In genomic region chr1:112312879-112313278, GRCh38 we compare ENCODE assay signal across 32 cellular contexts.
"Had no signal": no experiment of that assay in that cellular context is flagged by ENCODE, and none has a peak within 500 bp of the region (broad histone marks: within the 10 kb centered on the region; RNA-seq: fewer than 3 reads in every experiment).

No MANE protein-coding gene starts in this region.

- H3K4me1 ChIP-seq: colonic mucosa, foreskin keratinocyte, gastrocnemius medialis had no signal

- DNase-seq: activated CD4-positive, alpha-beta memory T cell treated with anti-CD3 and anti-CD28 coated beads, Interleukin-2, amount 10 ng/mL, durations not matched to agents 7 days and 5 days; activated CD4-positive, alpha-beta T cell treated with anti-CD3 and anti-CD28 coated beads for 1 hour; activated CD4-positive, alpha-beta T cell treated with anti-CD3 and anti-CD28 coated beads for 4 hours; activated CD4-positive, alpha-beta T cell treated with anti-CD3 and anti-CD28 coated beads, Interleukin-2, amount 10 ng/mL, durations not matched to agents 7 days and 5 days; activated CD4-positive, alpha-beta T cell treated with anti-CD3 and anti-CD28 coated beads, Interleukin-2, amount 50 U/mL, for 4 hours; activated CD8-positive, alpha-beta memory T cell treated with anti-CD3 and anti-CD28 coated beads, Interleukin-2, amount 50 U/mL, for 48 hours; activated gamma-delta T cell; activated naive CD4-positive, alpha-beta T cell; activated naive CD4-positive, alpha-beta T cell treated with anti-CD3 and anti-CD28 coated beads, Interleukin-2, amount 10 ng/mL, durations not matched to agents 7 days and 5 days; activated naive CD8-positive, alpha-beta T cell treated with anti-CD3 and anti-CD28 coated beads, Interleukin-2, amount 10 ng/mL, durations not matched to agents 7 days and 5 days; activated T-cell treated with anti-CD3 and anti-CD28 coated beads for 4 hours; activated T-cell treated with anti-CD3 and anti-CD28 coated beads, Interleukin-2, amount 50 U/mL, for 24 hours; activated T-cell treated with anti-CD3 and anti-CD28 coated beads, Interleukin-2, amount 50 U/mL, for 72 hours; brain microvascular endothelial cell; colonic mucosa; dorsolateral prefrontal cortex; effector memory CD4-positive, alpha-beta T cell; erythroblast; foreskin keratinocyte; gastrocnemius medialis; glutamatergic neuron; heart left ventricle; T-helper 1 cell; T-helper 17 cell; T1000 had no signal

- H3K9me3 Mint-ChIP-seq: activated CD4-positive, alpha-beta memory T cell treated with anti-CD3 and anti-CD28 coated beads, Interleukin-2, amount 10 ng/mL, durations not matched to agents 7 days and 5 days; activated CD4-positive, alpha-beta T cell treated with anti-CD3 and anti-CD28 coated beads, Interleukin-2, amount 10 ng/mL, durations not matched to agents 7 days and 5 days; activated naive CD4-positive, alpha-beta T cell treated with anti-CD3 and anti-CD28 coated beads, Interleukin-2, amount 10 ng/mL, durations not matched to agents 7 days and 5 days; activated naive CD4-positive, alpha-beta T cell treated with anti-CD3 and anti-CD28 coated beads, Interleukin-2, amount 50 U/mL, for 72 hours; activated naive CD8-positive, alpha-beta T cell treated with anti-CD3 and anti-CD28 coated beads, Interleukin-2, amount 10 ng/mL, durations not matched to agents 7 days and 5 days; activated T-cell treated with anti-CD3 and anti-CD28 coated beads, Interleukin-2, amount 50 U/mL, for 24 hours; activated T-cell treated with anti-CD3 and anti-CD28 coated beads, Interleukin-2, amount 50 U/mL, for 72 hours; central memory CD8-positive, alpha-beta T cell; dendritic cell treated with granulocyte-macrophage colony-stimulating factor and Interleukin-4, amounts not matched to agents 40 ng/mL and 50 ng/mL, for 4 days; T-helper 2 cell treated with Interferon-gamma antibody and Interleukin-4, amounts not matched to agents 5 μg/mL and 100 μg/mL, for 36 hours had no signal

- H3K36me3 ChIP-seq: ascending aorta, brain microvascular endothelial cell, colonic mucosa, esophagus muscularis mucosa, gastrocnemius medialis, heart left ventricle had no signal

- H3K36me3 Mint-ChIP-seq: activated naive CD4-positive, alpha-beta T cell treated with anti-CD3 and anti-CD28 coated beads, Interleukin-2, amount 10 ng/mL, durations not matched to agents 7 days and 5 days; activated naive CD4-positive, alpha-beta T cell treated with anti-CD3 and anti-CD28 coated beads, Interleukin-2, amount 50 U/mL, for 72 hours; activated naive CD8-positive, alpha-beta T cell treated with anti-CD3 and anti-CD28 coated beads, Interleukin-2, amount 10 ng/mL, durations not matched to agents 7 days and 5 days had no signal

- H3K4me1 Mint-ChIP-seq: activated CD4-positive, alpha-beta memory T cell treated with anti-CD3 and anti-CD28 coated beads, Interleukin-2, amount 10 ng/mL, durations not matched to agents 7 days and 5 days; activated CD4-positive, alpha-beta T cell treated with anti-CD3 and anti-CD28 coated beads, Interleukin-2, amount 10 ng/mL, durations not matched to agents 7 days and 5 days; activated naive CD4-positive, alpha-beta T cell treated with anti-CD3 and anti-CD28 coated beads, Interleukin-2, amount 10 ng/mL, durations not matched to agents 7 days and 5 days; activated naive CD8-positive, alpha-beta T cell treated with anti-CD3 and anti-CD28 coated beads, Interleukin-2, amount 10 ng/mL, durations not matched to agents 7 days and 5 days; central memory CD8-positive, alpha-beta T cell; T-helper 17 cell had no signal

- H3K27ac ChIP-seq: ascending aorta, brain microvascular endothelial cell, colonic mucosa, dorsolateral prefrontal cortex, esophagus muscularis mucosa, foreskin keratinocyte, gastrocnemius medialis, heart left ventricle had no signal

- H3K4me3 ChIP-seq: ascending aorta, colonic mucosa, dorsolateral prefrontal cortex, esophagus muscularis mucosa, gastrocnemius medialis, heart left ventricle had no signal

- H3K27me3 ChIP-seq: ascending aorta, colonic mucosa, esophagus muscularis mucosa had no signal

- H3K4me3 Mint-ChIP-seq: activated CD4-positive, alpha-beta memory T cell treated with anti-CD3 and anti-CD28 coated beads, Interleukin-2, amount 10 ng/mL, durations not matched to agents 7 days and 5 days; activated CD4-positive, alpha-beta T cell treated with anti-CD3 and anti-CD28 coated beads, Interleukin-2, amount 10 ng/mL, durations not matched to agents 7 days and 5 days; activated naive CD4-positive, alpha-beta T cell treated with anti-CD3 and anti-CD28 coated beads, Interleukin-2, amount 10 ng/mL, durations not matched to agents 7 days and 5 days; activated naive CD8-positive, alpha-beta T cell treated with anti-CD3 and anti-CD28 coated beads, Interleukin-2, amount 10 ng/mL, durations not matched to agents 7 days and 5 days; activated T-cell treated with anti-CD3 and anti-CD28 coated beads, Interleukin-2, amount 50 U/mL, for 24 hours; activated T-cell treated with anti-CD3 and anti-CD28 coated beads, Interleukin-2, amount 50 U/mL, for 72 hours; central memory CD8-positive, alpha-beta T cell; dendritic cell treated with granulocyte-macrophage colony-stimulating factor and Interleukin-4, amounts not matched to agents 40 ng/mL and 50 ng/mL, for 4 days; T-helper 17 cell; T-helper 2 cell treated with Interferon-gamma antibody and Interleukin-4, amounts not matched to agents 5 μg/mL and 100 μg/mL, for 36 hours had no signal

- H3K9me3 ChIP-seq: ascending aorta, colonic mucosa, esophagus muscularis mucosa, gastrocnemius medialis, heart left ventricle had no signal

- H3K27ac Mint-ChIP-seq: activated CD4-positive, alpha-beta memory T cell treated with anti-CD3 and anti-CD28 coated beads, Interleukin-2, amount 10 ng/mL, durations not matched to agents 7 days and 5 days; activated CD4-positive, alpha-beta T cell treated with anti-CD3 and anti-CD28 coated beads, Interleukin-2, amount 10 ng/mL, durations not matched to agents 7 days and 5 days; activated naive CD4-positive, alpha-beta T cell treated with anti-CD3 and anti-CD28 coated beads, Interleukin-2, amount 10 ng/mL, durations not matched to agents 7 days and 5 days; activated naive CD4-positive, alpha-beta T cell treated with anti-CD3 and anti-CD28 coated beads, Interleukin-2, amount 50 U/mL, for 72 hours; activated naive CD8-positive, alpha-beta T cell treated with anti-CD3 and anti-CD28 coated beads, Interleukin-2, amount 10 ng/mL, durations not matched to agents 7 days and 5 days; activated T-cell treated with anti-CD3 and anti-CD28 coated beads, Interleukin-2, amount 50 U/mL, for 24 hours; activated T-cell treated with anti-CD3 and anti-CD28 coated beads, Interleukin-2, amount 50 U/mL, for 72 hours; dendritic cell treated with granulocyte-macrophage colony-stimulating factor and Interleukin-4, amounts not matched to agents 40 ng/mL and 50 ng/mL, for 4 days; T-helper 17 cell; T-helper 2 cell treated with Interferon-gamma antibody and Interleukin-4, amounts not matched to agents 5 μg/mL and 100 μg/mL, for 36 hours had no signal

- FAIRE-seq: bronchial epithelial cell had no signal
